ENCODE assay signal across 1 cellular context in the genomic region with DNA sequence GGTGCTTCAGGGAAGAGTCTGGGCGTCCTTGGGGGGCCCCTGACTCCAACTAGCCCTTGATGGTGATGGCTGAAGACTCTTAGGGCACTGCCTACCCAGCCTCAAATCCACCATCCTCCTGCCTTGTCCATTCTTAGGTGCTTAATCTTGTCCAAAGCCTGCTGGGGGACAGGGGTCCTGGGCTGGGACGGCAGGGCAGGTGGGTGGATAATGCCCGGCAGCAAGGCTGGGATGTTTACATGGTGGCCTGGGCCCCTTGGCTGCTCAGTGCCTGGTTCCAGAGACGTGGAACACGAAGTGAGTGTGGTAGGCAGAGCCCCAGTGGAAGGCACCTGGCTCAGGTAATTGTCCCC.
TF ChIP-seq lines count a peak whose summit lies in the region.

No MANE protein-coding gene starts in this region.

TF ChIP-seq in HepG2, 621 proteins besides CTCF, POLR2A, EP300 and RAD21 (continues in another document):
- no peak for TF ChIP-seq ZNF543 (CRISPR knock-in tag; IDR thresholded peaks at IDR 0.05)
- TF ChIP-seq, protein P1, sequence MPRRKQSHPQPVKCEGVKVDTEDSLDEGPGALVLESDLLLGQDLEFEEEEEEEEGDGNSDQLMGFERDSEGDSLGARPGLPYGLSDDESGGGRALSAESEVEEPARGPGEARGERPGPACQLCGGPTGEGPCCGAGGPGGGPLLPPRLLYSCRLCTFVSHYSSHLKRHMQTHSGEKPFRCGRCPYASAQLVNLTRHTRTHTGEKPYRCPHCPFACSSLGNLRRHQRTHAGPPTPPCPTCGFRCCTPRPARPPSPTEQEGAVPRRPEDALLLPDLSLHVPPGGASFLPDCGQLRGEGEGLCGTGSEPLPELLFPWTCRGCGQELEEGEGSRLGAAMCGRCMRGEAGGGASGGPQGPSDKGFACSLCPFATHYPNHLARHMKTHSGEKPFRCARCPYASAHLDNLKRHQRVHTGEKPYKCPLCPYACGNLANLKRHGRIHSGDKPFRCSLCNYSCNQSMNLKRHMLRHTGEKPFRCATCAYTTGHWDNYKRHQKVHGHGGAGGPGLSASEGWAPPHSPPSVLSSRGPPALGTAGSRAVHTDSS (CRISPR knock-in tag; conservative IDR thresholded peaks at IDR 0.05): 0 out of 2 replicates have a peak, but pooled peaks have one; percentile 34
- TF ChIP-seq SRY (CRISPR knock-in tag; IDR thresholded peaks at IDR 0.05): 0 out of 2 replicates have a peak, but pooled peaks have one; percentile 63
- TF ChIP-seq, protein P2, sequence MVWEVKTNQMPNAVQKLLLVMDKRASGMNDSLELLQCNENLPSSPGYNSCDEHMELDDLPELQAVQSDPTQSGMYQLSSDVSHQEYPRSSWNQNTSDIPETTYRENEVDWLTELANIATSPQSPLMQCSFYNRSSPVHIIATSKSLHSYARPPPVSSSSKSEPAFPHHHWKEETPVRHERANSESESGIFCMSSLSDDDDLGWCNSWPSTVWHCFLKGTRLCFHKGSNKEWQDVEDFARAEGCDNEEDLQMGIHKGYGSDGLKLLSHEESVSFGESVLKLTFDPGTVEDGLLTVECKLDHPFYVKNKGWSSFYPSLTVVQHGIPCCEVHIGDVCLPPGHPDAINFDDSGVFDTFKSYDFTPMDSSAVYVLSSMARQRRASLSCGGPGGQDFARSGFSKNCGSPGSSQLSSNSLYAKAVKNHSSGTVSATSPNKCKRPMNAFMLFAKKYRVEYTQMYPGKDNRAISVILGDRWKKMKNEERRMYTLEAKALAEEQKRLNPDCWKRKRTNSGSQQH (CRISPR knock-in tag; IDR thresholded peaks at IDR 0.05; ENCODE audit: low read depth): peak; percentile 2; the same call in 1 of the 2 replicates
- TF ChIP-seq, protein P3, sequence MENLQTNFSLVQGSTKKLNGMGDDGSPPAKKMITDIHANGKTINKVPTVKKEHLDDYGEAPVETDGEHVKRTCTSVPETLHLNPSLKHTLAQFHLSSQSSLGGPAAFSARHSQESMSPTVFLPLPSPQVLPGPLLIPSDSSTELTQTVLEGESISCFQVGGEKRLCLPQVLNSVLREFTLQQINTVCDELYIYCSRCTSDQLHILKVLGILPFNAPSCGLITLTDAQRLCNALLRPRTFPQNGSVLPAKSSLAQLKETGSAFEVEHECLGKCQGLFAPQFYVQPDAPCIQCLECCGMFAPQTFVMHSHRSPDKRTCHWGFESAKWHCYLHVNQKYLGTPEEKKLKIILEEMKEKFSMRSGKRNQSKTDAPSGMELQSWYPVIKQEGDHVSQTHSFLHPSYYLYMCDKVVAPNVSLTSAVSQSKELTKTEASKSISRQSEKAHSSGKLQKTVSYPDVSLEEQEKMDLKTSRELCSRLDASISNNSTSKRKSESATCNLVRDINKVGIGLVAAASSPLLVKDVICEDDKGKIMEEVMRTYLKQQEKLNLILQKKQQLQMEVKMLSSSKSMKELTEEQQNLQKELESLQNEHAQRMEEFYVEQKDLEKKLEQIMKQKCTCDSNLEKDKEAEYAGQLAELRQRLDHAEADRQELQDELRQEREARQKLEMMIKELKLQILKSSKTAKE (CRISPR knock-in tag; IDR thresholded peaks at IDR 0.05; ENCODE audit: borderline replicate concordance): peak; percentile 6; the same call in 1 of the 2 replicates
- TF ChIP-seq ZNF263 (CRISPR knock-in tag; IDR thresholded peaks at IDR 0.05): 0 out of 2 replicates have a peak, but pooled peaks have one; percentile 4
- TF ChIP-seq SP4 (CRISPR knock-in tag; IDR thresholded peaks at IDR 0.05): peak; percentile 76; the same call in 1 of the 2 replicates
- no peak for TF ChIP-seq CHD4 (IDR thresholded peaks at IDR 0.05; ENCODE audit: borderline replicate concordance, low read length)
- TF ChIP-seq, protein P4, sequence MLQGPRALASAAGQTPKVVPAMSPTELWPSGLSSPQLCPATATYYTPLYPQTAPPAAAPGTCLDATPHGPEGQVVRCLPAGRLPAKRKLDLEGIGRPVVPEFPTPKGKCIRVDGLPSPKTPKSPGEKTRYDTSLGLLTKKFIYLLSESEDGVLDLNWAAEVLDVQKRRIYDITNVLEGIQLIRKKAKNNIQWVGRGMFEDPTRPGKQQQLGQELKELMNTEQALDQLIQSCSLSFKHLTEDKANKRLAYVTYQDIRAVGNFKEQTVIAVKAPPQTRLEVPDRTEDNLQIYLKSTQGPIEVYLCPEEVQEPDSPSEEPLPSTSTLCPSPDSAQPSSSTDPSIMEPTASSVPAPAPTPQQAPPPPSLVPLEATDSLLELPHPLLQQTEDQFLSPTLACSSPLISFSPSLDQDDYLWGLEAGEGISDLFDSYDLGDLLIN (CRISPR knock-in tag; IDR thresholded peaks at IDR 0.05; ENCODE audit: borderline replicate concordance): peak; percentile 35; the same call in 1 of the 2 replicates
- peak; percentile 14; the same call in 1 of the 2 replicates for TF ChIP-seq KLF12 (CRISPR knock-in tag; IDR thresholded peaks at IDR 0.05; ENCODE audit: borderline replicate concordance)
- peak; percentile 7 for TF ChIP-seq AGO2 (optimal IDR thresholded peaks at IDR 0.05; ENCODE audit: low read depth, low read length)
- TF ChIP-seq SYNCRIP (IDR thresholded peaks at IDR 0.05; ENCODE audit: insufficient read depth, low read depth, low read length): no peak
- no peak for TF ChIP-seq ZNF343 (CRISPR knock-in tag; IDR thresholded peaks at IDR 0.05)
- TF ChIP-seq BCL6 (CRISPR knock-in tag; IDR thresholded peaks at IDR 0.05): no peak
- TF ChIP-seq ZNF180 (CRISPR knock-in tag; IDR thresholded peaks at IDR 0.05; ENCODE audit: borderline replicate concordance, low read depth): peak; percentile 86; the same call in 1 of the 2 replicates
- TF ChIP-seq ZNF772 (CRISPR knock-in tag; IDR thresholded peaks at IDR 0.05): 0 out of 2 replicates have a peak, but pooled peaks have one; percentile 7
- peak; percentile 30; the same call in 1 of the 2 replicates for TF ChIP-seq ZNF138 (CRISPR knock-in tag; IDR thresholded peaks at IDR 0.05; ENCODE audit: low read depth)
- TF ChIP-seq TBP (CRISPR knock-in tag; IDR thresholded peaks at IDR 0.05): 0 out of 2 replicates have a peak, but pooled peaks have one; percentile 63
- TF ChIP-seq, protein P5, sequence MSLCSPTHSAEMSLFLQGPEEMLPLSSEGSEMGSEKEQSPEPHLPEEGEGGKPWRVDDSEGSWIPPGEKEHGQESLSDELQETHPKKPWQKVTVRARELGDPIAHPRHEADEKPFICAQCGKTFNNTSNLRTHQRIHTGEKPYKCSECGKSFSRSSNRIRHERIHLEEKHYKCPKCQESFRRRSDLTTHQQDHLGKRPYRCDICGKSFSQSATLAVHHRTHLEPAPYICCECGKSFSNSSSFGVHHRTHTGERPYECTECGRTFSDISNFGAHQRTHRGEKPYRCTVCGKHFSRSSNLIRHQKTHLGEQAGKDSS (CRISPR knock-in tag; IDR thresholded peaks at IDR 0.05; ENCODE audit: borderline replicate concordance, low read depth): 0 out of 2 replicates have a peak, but pooled peaks have one; percentile 4
- TF ChIP-seq, protein P6, sequence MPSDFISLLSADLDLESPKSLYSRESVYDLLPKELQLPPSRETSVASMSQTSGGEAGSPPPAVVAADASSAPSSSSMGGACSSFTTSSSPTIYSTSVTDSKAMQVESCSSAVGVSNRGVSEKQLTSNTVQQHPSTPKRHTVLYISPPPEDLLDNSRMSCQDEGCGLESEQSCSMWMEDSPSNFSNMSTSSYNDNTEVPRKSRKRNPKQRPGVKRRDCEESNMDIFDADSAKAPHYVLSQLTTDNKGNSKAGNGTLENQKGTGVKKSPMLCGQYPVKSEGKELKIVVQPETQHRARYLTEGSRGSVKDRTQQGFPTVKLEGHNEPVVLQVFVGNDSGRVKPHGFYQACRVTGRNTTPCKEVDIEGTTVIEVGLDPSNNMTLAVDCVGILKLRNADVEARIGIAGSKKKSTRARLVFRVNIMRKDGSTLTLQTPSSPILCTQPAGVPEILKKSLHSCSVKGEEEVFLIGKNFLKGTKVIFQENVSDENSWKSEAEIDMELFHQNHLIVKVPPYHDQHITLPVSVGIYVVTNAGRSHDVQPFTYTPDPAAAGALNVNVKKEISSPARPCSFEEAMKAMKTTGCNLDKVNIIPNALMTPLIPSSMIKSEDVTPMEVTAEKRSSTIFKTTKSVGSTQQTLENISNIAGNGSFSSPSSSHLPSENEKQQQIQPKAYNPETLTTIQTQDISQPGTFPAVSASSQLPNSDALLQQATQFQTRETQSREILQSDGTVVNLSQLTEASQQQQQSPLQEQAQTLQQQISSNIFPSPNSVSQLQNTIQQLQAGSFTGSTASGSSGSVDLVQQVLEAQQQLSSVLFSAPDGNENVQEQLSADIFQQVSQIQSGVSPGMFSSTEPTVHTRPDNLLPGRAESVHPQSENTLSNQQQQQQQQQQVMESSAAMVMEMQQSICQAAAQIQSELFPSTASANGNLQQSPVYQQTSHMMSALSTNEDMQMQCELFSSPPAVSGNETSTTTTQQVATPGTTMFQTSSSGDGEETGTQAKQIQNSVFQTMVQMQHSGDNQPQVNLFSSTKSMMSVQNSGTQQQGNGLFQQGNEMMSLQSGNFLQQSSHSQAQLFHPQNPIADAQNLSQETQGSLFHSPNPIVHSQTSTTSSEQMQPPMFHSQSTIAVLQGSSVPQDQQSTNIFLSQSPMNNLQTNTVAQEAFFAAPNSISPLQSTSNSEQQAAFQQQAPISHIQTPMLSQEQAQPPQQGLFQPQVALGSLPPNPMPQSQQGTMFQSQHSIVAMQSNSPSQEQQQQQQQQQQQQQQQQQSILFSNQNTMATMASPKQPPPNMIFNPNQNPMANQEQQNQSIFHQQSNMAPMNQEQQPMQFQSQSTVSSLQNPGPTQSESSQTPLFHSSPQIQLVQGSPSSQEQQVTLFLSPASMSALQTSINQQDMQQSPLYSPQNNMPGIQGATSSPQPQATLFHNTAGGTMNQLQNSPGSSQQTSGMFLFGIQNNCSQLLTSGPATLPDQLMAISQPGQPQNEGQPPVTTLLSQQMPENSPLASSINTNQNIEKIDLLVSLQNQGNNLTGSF (CRISPR knock-in tag; IDR thresholded peaks at IDR 0.05): peak; percentile 25; the same call in 1 of the 2 replicates
- TF ChIP-seq PCBP2 (optimal IDR thresholded peaks at IDR 0.05; ENCODE audit: low read depth, low read length, poor library complexity, severe bottlenecking): no peak
- TF ChIP-seq, protein P7, sequence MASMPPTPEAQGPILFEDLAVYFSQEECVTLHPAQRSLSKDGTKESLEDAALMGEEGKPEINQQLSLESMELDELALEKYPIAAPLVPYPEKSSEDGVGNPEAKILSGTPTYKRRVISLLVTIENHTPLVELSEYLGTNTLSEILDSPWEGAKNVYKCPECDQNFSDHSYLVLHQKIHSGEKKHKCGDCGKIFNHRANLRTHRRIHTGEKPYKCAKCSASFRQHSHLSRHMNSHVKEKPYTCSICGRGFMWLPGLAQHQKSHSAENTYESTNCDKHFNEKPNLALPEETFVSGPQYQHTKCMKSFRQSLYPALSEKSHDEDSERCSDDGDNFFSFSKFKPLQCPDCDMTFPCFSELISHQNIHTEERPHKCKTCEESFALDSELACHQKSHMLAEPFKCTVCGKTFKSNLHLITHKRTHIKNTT (CRISPR knock-in tag; IDR thresholded peaks at IDR 0.05): 0 out of 2 replicates have a peak, but pooled peaks have one; percentile 42
- TF ChIP-seq, protein P8, sequence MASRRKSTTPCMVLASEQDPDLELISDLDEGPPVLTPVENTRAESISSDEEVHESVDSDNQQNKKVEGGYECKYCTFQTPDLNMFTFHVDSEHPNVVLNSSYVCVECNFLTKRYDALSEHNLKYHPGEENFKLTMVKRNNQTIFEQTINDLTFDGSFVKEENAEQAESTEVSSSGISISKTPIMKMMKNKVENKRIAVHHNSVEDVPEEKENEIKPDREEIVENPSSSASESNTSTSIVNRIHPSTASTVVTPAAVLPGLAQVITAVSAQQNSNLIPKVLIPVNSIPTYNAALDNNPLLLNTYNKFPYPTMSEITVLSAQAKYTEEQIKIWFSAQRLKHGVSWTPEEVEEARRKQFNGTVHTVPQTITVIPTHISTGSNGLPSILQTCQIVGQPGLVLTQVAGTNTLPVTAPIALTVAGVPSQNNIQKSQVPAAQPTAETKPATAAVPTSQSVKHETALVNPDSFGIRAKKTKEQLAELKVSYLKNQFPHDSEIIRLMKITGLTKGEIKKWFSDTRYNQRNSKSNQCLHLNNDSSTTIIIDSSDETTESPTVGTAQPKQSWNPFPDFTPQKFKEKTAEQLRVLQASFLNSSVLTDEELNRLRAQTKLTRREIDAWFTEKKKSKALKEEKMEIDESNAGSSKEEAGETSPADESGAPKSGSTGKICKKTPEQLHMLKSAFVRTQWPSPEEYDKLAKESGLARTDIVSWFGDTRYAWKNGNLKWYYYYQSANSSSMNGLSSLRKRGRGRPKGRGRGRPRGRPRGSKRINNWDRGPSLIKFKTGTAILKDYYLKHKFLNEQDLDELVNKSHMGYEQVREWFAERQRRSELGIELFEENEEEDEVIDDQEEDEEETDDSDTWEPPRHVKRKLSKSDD (CRISPR knock-in tag; IDR thresholded peaks at IDR 0.05; ENCODE audit: low read depth): no peak
- TF ChIP-seq FLYWCH1 (CRISPR knock-in tag; IDR thresholded peaks at IDR 0.05): peak; percentile 65; the same call in 1 of the 2 replicates
- no peak for TF ChIP-seq MLLT10 (CRISPR knock-in tag; IDR thresholded peaks at IDR 0.05)
- TF ChIP-seq, protein P9, sequence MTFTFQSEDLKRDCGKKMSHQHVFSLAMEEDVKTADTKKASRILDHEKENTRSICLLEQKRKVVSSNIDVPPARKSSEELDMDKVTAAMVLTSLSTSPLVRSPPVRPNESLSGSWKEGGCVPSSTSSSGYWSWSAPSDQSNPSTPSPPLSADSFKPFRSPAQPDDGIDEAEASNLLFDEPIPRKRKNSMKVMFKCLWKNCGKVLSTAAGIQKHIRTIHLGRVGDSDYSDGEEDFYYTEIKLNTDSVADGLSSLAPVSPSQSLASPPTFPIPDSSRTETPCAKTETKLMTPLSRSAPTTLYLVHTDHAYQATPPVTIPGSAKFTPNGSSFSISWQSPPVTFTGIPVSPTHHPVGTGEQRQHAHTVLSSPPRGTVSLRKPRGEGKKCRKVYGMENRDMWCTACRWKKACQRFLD (CRISPR knock-in tag; IDR thresholded peaks at IDR 0.05; ENCODE audit: borderline replicate concordance): no peak; the same call in 1 of the 2 replicates
- 0 out of 2 replicates have a peak, but pooled peaks have one; percentile 42 for TF ChIP-seq NKX3-1 (CRISPR knock-in tag; IDR thresholded peaks at IDR 0.05)
- TF ChIP-seq ZNF430 (CRISPR knock-in tag; IDR thresholded peaks at IDR 0.05): peak; percentile 13; the same call in 1 of the 2 replicates
- TF ChIP-seq NRL (CRISPR knock-in tag; IDR thresholded peaks at IDR 0.05; ENCODE audit: borderline replicate concordance): peak; percentile 3; the same call in 1 of the 2 replicates
- TF ChIP-seq, protein P10, sequence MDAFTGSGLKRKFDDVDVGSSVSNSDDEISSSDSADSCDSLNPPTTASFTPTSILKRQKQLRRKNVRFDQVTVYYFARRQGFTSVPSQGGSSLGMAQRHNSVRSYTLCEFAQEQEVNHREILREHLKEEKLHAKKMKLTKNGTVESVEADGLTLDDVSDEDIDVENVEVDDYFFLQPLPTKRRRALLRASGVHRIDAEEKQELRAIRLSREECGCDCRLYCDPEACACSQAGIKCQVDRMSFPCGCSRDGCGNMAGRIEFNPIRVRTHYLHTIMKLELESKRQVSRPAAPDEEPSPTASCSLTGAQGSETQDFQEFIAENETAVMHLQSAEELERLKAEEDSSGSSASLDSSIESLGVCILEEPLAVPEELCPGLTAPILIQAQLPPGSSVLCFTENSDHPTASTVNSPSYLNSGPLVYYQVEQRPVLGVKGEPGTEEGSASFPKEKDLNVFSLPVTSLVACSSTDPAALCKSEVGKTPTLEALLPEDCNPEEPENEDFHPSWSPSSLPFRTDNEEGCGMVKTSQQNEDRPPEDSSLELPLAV (CRISPR knock-in tag; conservative IDR thresholded peaks at IDR 0.05; ENCODE audit: low read depth): no peak
- peak; percentile 32; the same call in 1 of the 2 replicates for TF ChIP-seq ZNF747 (CRISPR knock-in tag; IDR thresholded peaks at IDR 0.05; ENCODE audit: borderline replicate concordance)
- no peak for TF ChIP-seq TARDBP (CRISPR knock-in tag; IDR thresholded peaks at IDR 0.05)
- TF ChIP-seq EEA1 (CRISPR knock-in tag; IDR thresholded peaks at IDR 0.05; ENCODE audit: borderline replicate concordance): no peak
- TF ChIP-seq MED13 (CRISPR knock-in tag; IDR thresholded peaks at IDR 0.05): 0 out of 2 replicates have a peak, but pooled peaks have one; percentile 36
- TF ChIP-seq MTF2 (CRISPR knock-in tag; IDR thresholded peaks at IDR 0.05; ENCODE audit: borderline replicate concordance): peak; percentile 3; the same call in 1 of the 2 replicates
- TF ChIP-seq ZNF572 (CRISPR knock-in tag; IDR thresholded peaks at IDR 0.05): peak; percentile 96; the same call in 1 of the 2 replicates
